Comparison of ENCODE assay signal across 11 cellular contexts in genomic region chr7:123190109-123190831, GRCh38. TPM values are rescaled to one million over a fixed set of nuclear protein-coding genes. Genes with fewer than 3 reads are reported as not detected.
DNase-seq lines count a peak whose midpoint lies in the region; ATAC-seq and TF ChIP-seq lines count a peak whose summit lies in the region.
"Had no signal": no experiment of that assay in that cellular context is flagged by ENCODE, and none has a peak within 500 bp of the region (broad histone marks: within the 10 kb centered on the region; RNA-seq: fewer than 3 reads in every experiment).

No MANE protein-coding gene starts in this region.

- WGBS in adrenal gland, 4 donors = 66 to 88% (median 73%) methylated on average over 2 of the region's 2 CpGs

- H3K9me3 Mint-ChIP-seq in stimulated activated memory B cell treated with anti-CD40 and anti-IgM and Interleukin-4, amounts not matched to agents 10 μg/mL and 1 μg/mL and 100 μg/mL, for 72 hours = peaks cover 12% of the 10 kb centered on the region

- H3K27ac ChIP-seq in WERI-Rb-1 (no peak overlapping the region), adrenal gland (no peak overlapping the region)

- DNase-seq in DMS53 (lab: John Stamatoyannopoulos, UW) (peak; percentile 68), DMS53 treated with DMSO at 0.1 percent for 48 hours (lab: John Stamatoyannopoulos, UW; ENCODE audit: unreplicated experiment) (no peak), WERI-Rb-1 (no peak), adrenal gland (no peak), SK-N-DZ (ENCODE audit: low spot score) (no peak)
- DNase-seq: KBM-7; stimulated activated CD4-positive, alpha-beta T cell treated with anti-CD3 and anti-CD28 coated beads, Interleukin-4, amount 100 ng/mL, for 1 hour had no signal

- H3K27me3 ChIP-seq in WERI-Rb-1 (ENCODE audit: insufficient read depth, low read depth, severe bottlenecking) = no peaks in the 10 kb centered on the region
- H3K27me3 ChIP-seq in adrenal gland = no peaks in the 10 kb centered on the region

- H3K4me1 ChIP-seq in adrenal gland (replicated peaks in 1 of 2) = no peaks in the 10 kb centered on the region

- H3K36me3 ChIP-seq in WERI-Rb-1 = no peaks in the 10 kb centered on the region
- H3K36me3 ChIP-seq in adrenal gland (replicated peaks in 1 of 2) = no peaks in the 10 kb centered on the region

- no peak overlapping the region for H3K27ac Mint-ChIP-seq in stimulated activated memory B cell treated with anti-CD40 and anti-IgM and Interleukin-4, amounts not matched to agents 10 μg/mL and 1 μg/mL and 100 μg/mL, for 72 hours

- H3K4me3 ChIP-seq in WERI-Rb-1 (ENCODE audit: low read depth, low read length) (no peak overlapping the region), adrenal gland (no peak overlapping the region)

- no peak for TF ChIP-seq POLR2A in adrenal gland (IDR thresholded peaks at IDR 0.05)

- H3K36me3 Mint-ChIP-seq in stimulated activated memory B cell treated with anti-CD40 and anti-IgM and Interleukin-4, amounts not matched to agents 10 μg/mL and 1 μg/mL and 100 μg/mL, for 72 hours = no peaks in the 10 kb centered on the region

- H3K27me3 Mint-ChIP-seq in stimulated activated memory B cell treated with anti-CD40 and anti-IgM and Interleukin-4, amounts not matched to agents 10 μg/mL and 1 μg/mL and 100 μg/mL, for 72 hours = no peaks in the 10 kb centered on the region

- H3K4me1 Mint-ChIP-seq in stimulated activated memory B cell treated with anti-CD40 and anti-IgM and Interleukin-4, amounts not matched to agents 10 μg/mL and 1 μg/mL and 100 μg/mL, for 72 hours = no peaks in the 10 kb centered on the region

- ATAC-seq in HG02623 (IDR thresholded peaks at IDR 0.05; ENCODE audit: unreplicated experiment) (peak; percentile 91), HG03521 (IDR thresholded peaks at IDR 0.05; ENCODE audit: unreplicated experiment) (peak; percentile 91)
- peak; percentile 56 for ATAC-seq in stimulated activated memory B cell treated with anti-CD40 and anti-IgM and Interleukin-4, amounts not matched to agents 10 μg/mL and 1 μg/mL and 100 μg/mL, for 72 hours
- ATAC-seq: Panc1 had no signal

- TF ChIP-seq CTCF in WERI-Rb-1 (IDR thresholded peaks at IDR 0.05; ENCODE audit: low read depth, low read length) (no peak), adrenal gland (IDR thresholded peaks at IDR 0.05) (no peak)

- intact Hi-C loops in adrenal gland (cut with DNase I) = no loop called here

- H3K4me3 Mint-ChIP-seq in stimulated activated memory B cell treated with anti-CD40 and anti-IgM and Interleukin-4, amounts not matched to agents 10 μg/mL and 1 μg/mL and 100 μg/mL, for 72 hours = no peak overlapping the region

- H3K9me3 ChIP-seq in WERI-Rb-1 (ENCODE audit: severe bottlenecking) (no peaks in the 10 kb centered on the region), adrenal gland (replicated peaks in 1 of 3) (no peaks in the 10 kb centered on the region)

RNA-seq across cellular contexts. Expression of gene SLC13A1, which starts 9.5 kb away (rescaled TPM):
- not detected for total RNA-seq in adrenal gland
- polyA plus RNA-seq in adrenal gland = not detected
- not detected in 2 replicates for polyA plus RNA-seq in SK-N-DZ (2014; cell fraction: cytosol; rRNA removed)
- polyA plus RNA-seq in SK-N-DZ (2014; cell fraction: nucleus; rRNA removed) = not detected in 2 replicates
